ENCODE assay signal across 29 cellular contexts in the genomic region with DNA sequence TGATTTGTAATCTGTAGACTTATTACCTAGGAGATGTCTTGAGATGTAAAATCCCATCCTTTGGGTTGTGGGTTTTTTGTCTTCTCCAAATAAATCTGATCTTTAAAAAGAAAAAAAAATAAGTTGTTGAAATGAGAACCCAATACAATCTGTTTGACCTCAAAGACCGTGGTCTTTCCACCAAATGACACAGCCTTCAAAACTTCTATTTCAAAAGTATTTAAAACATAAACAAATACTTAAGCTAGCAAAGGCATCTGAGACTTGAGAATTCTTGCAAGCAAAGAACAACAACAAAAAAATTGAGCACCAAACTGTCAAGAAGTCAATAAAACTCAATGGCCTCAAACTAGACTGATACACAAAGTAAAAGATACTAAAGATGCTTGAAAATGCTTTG.
"Had no signal": no experiment of that assay in that cellular context is flagged by ENCODE, and none has a peak within 500 bp of the region (broad histone marks: within the 10 kb centered on the region; RNA-seq: fewer than 3 reads in every experiment).

No MANE protein-coding gene starts in this region.

- ATAC-seq: heart right ventricle; left ventricle myocardium superior; mucosa of descending colon; sciatic nerve; stimulated activated naive CD8-positive, alpha-beta T cell treated with anti-CD3 and anti-CD28 coated beads, Interleukin-15, amount 100 ng/mL, for 72 hours; upper lobe of right lung had no signal

- H3K4me1 ChIP-seq: colonic mucosa, esophagus muscularis mucosa, heart right ventricle, prostate gland, right atrium auricular region, suprapubic skin, transverse colon, upper lobe of right lung, uterus had no signal

- H3K4me3 ChIP-seq: colonic mucosa, esophagus muscularis mucosa, heart right ventricle, lung, mucosa of descending colon, neural progenitor cell, prostate gland, right atrium auricular region, smooth muscle cell, suprapubic skin, transverse colon, upper lobe of right lung, uterus had no signal

- H3K9ac ChIP-seq: neural progenitor cell had no signal

- DNase-seq: colonic mucosa; effector CD8-positive, alpha-beta T cell; endodermal cell; foreskin melanocyte; glutamatergic neuron; heart right ventricle; hippocampal formation; islet precursor cell; left ventricle myocardium superior; mucosa of descending colon; naive B cell; stimulated activated CD4-positive, alpha-beta T cell treated with anti-CD3 and anti-CD28 coated beads, Interleukin-12 subunit alpha, Interleukin-12 subunit beta, amount 100 ng/mL, for 4 hours; stimulated activated CD4-positive, alpha-beta T cell treated with anti-CD3 and anti-CD28 coated beads, Interleukin-1b, Interleukin-23, amount 100 ng/mL, for 48 hours; stimulated activated CD4-positive, alpha-beta T cell treated with anti-CD3 and anti-CD28 coated beads, Interleukin-4, amount 100 ng/mL, for 1 hour; stimulated activated CD8-positive, alpha-beta memory T cell treated with anti-CD3 and anti-CD28 coated beads, Interleukin-4, amount 100 ng/mL, for 48 hours; stimulated activated naive CD4-positive, alpha-beta T cell; stimulated activated naive CD8-positive, alpha-beta T cell treated with anti-CD3 and anti-CD28 coated beads, Interleukin-15, amount 100 ng/mL, for 72 hours; transverse colon; upper lobe of right lung; uterus had no signal

- H3K4me2 ChIP-seq: neural progenitor cell, smooth muscle cell had no signal

- H3K36me3 ChIP-seq: colonic mucosa, esophagus muscularis mucosa, heart right ventricle, neural progenitor cell, prostate gland, right atrium auricular region, suprapubic skin, transverse colon, upper lobe of right lung, uterus had no signal

- H2AFZ ChIP-seq: neural progenitor cell had no signal

- H3K9me3 ChIP-seq: colonic mucosa, mucosa of descending colon, prostate gland, transverse colon, upper lobe of right lung, uterus had no signal

- H3K27ac ChIP-seq: colonic mucosa, esophagus muscularis mucosa, heart right ventricle, neural progenitor cell, prostate gland, right atrium auricular region, suprapubic skin, transverse colon, upper lobe of right lung, uterus had no signal

- FAIRE-seq: endothelial cell of umbilical vein had no signal

- H3K27me3 ChIP-seq: colonic mucosa, esophagus muscularis mucosa, neural progenitor cell, right atrium auricular region, transverse colon, upper lobe of right lung, uterus had no signal
